Comparison of ENCODE assay signal across 11 cellular contexts in the genomic region with DNA sequence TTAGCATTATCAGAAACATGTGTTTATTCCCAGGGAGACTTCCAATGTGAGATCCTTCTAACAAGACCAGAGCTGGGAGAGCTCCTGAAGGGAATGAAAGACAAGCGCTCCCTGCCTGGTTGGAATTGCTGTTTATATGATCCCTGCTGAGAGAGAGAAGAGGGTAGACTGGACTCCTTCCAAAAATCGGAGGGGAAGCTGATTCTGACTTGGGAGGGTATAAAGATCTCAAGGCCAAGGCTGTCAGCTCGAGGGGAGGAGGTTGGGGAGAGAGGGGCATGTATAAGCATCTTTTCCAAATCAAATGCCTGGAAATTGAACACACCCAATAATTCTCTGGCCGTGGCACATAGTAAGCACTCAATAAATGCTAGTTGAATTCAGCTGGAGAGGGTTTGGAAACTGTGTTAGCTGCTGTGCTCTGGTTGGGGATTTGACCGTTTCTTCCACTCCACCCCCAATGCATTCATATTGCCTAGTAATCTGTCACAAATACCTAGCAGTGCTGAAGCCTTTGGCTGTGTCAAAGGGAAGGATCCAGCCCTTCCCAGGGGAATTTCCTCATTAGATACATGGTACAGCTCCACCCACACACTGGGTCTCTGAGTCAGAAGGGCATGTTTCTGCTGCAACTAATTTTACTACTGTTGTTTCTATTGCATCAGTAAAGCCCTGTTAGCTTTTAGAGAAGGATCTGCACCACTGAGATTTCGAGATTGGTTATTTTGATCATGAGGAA.
DNase-seq lines count a peak whose midpoint lies in the region; ATAC-seq and TF ChIP-seq lines count a peak whose summit lies in the region.
"Had no signal": no experiment of that assay in that cellular context is flagged by ENCODE, and none has a peak within 500 bp of the region (broad histone marks: within the 10 kb centered on the region; RNA-seq: fewer than 3 reads in every experiment).

No MANE protein-coding gene starts in this region.

- H3K9me3 Mint-ChIP-seq in activated CD8-positive, alpha-beta T cell treated with anti-CD3 and anti-CD28 coated beads for 36 hours: no peaks in the 10 kb centered on the region
- no peaks in the 10 kb centered on the region for H3K9me3 Mint-ChIP-seq in activated CD8-positive, alpha-beta T cell treated with anti-CD3 and anti-CD28 coated beads, Interleukin-2, amount 10 ng/mL, durations not matched to agents 7 days and 5 days (ENCODE audit: insufficient read depth)
- H3K9me3 Mint-ChIP-seq: stimulated activated naive CD8-positive, alpha-beta T cell treated with anti-CD3 and anti-CD28 coated beads, Interleukin-15, Interleukin-2, amounts not matched to agents 100 ng/mL and 50 ng/mL, for 24 hours had no signal

- no peaks in the 10 kb centered on the region for H3K36me3 ChIP-seq in colonic mucosa
- H3K36me3 ChIP-seq: BLaER1 had no signal

- H3K4me1 Mint-ChIP-seq in activated CD8-positive, alpha-beta T cell treated with anti-CD3 and anti-CD28 coated beads for 36 hours (ENCODE audit: low read depth): no peaks in the 10 kb centered on the region
- H3K4me1 Mint-ChIP-seq in activated CD8-positive, alpha-beta T cell treated with anti-CD3 and anti-CD28 coated beads, Interleukin-2, amount 10 ng/mL, durations not matched to agents 7 days and 5 days (ENCODE audit: low read depth): no peaks in the 10 kb centered on the region

- POLR2A ChIA-PET in activated CD8-positive, alpha-beta T cell treated with anti-CD3 and anti-CD28 coated beads for 36 hours (lab: Charles Lee): interaction anchor here (0.6 kb wide), 1 partner anchor 894 kb away, joined by 3 read pairs; no protein-coding TSS in a partner anchor
- POLR2A ChIA-PET in activated CD8-positive, alpha-beta T cell treated with anti-CD3 and anti-CD28 coated beads, Interleukin-2, amount 10 ng/mL, durations not matched to agents 7 days and 5 days (lab: Charles Lee): no interaction called here

- H3K4me3 Mint-ChIP-seq in activated CD8-positive, alpha-beta T cell treated with anti-CD3 and anti-CD28 coated beads for 36 hours: no peak overlapping the region
- H3K4me3 Mint-ChIP-seq in activated CD8-positive, alpha-beta T cell treated with anti-CD3 and anti-CD28 coated beads, Interleukin-2, amount 10 ng/mL, durations not matched to agents 7 days and 5 days: no peak overlapping the region
- H3K4me3 Mint-ChIP-seq: stimulated activated naive CD8-positive, alpha-beta T cell treated with anti-CD3 and anti-CD28 coated beads, Interleukin-15, Interleukin-2, amounts not matched to agents 100 ng/mL and 50 ng/mL, for 24 hours had no signal

- ATAC-seq in activated CD8-positive, alpha-beta T cell treated with anti-CD3 and anti-CD28 coated beads for 36 hours: no peak
- ATAC-seq in activated CD8-positive, alpha-beta T cell treated with anti-CD3 and anti-CD28 coated beads, Interleukin-2, amount 10 ng/mL, durations not matched to agents 7 days and 5 days: no peak
- no peak for ATAC-seq in GM18868 (IDR thresholded peaks at IDR 0.05; ENCODE audit: unreplicated experiment)

- H3K27ac Mint-ChIP-seq in activated CD8-positive, alpha-beta T cell treated with anti-CD3 and anti-CD28 coated beads for 36 hours: no peak overlapping the region
- no peak overlapping the region for H3K27ac Mint-ChIP-seq in activated CD8-positive, alpha-beta T cell treated with anti-CD3 and anti-CD28 coated beads, Interleukin-2, amount 10 ng/mL, durations not matched to agents 7 days and 5 days
- H3K27ac Mint-ChIP-seq: stimulated activated naive CD8-positive, alpha-beta T cell treated with anti-CD3 and anti-CD28 coated beads, Interleukin-15, Interleukin-2, amounts not matched to agents 100 ng/mL and 50 ng/mL, for 24 hours had no signal

- no peak overlapping the region for H3K27ac ChIP-seq in colonic mucosa
- H3K27ac ChIP-seq: BLaER1 had no signal

- H3K4me3 ChIP-seq in colonic mucosa: no peak overlapping the region
- H3K4me3 ChIP-seq: BLaER1 had no signal

- CTCF ChIA-PET in activated CD8-positive, alpha-beta T cell treated with anti-CD3 and anti-CD28 coated beads for 36 hours (lab: Charles Lee): interaction anchor here (1.1 kb wide), 1 partner anchor 115 kb away, joined by 3 read pairs; no protein-coding TSS in a partner anchor
- CTCF ChIA-PET in activated CD8-positive, alpha-beta T cell treated with anti-CD3 and anti-CD28 coated beads, Interleukin-2, amount 10 ng/mL, durations not matched to agents 7 days and 5 days (lab: Charles Lee): no interaction called here

- no peaks in the 10 kb centered on the region for H3K27me3 ChIP-seq in colonic mucosa
- H3K27me3 ChIP-seq: BLaER1 had no signal

- no peak for TF ChIP-seq CTCF in activated CD8-positive, alpha-beta T cell treated with anti-CD3 and anti-CD28 coated beads for 36 hours (IDR thresholded peaks at IDR 0.05)
- no peak for TF ChIP-seq CTCF in colonic mucosa (IDR thresholded peaks at IDR 0.05)

- no peaks in the 10 kb centered on the region for H3K9me3 ChIP-seq in colonic mucosa
- H3K9me3 ChIP-seq: BLaER1 had no signal

- peak; percentile 3 for DNase-seq in activated CD8-positive, alpha-beta T cell treated with anti-CD3 and anti-CD28 coated beads for 36 hours
- no peak for DNase-seq in activated CD8-positive, alpha-beta T cell treated with anti-CD3 and anti-CD28 coated beads, Interleukin-2, amount 10 ng/mL, durations not matched to agents 7 days and 5 days
- DNase-seq in NCI-H526 treated with DMSO at 0.1 percent for 48 hours (lab: John Stamatoyannopoulos, UW) (peak; percentile 72), fibroblast of gingiva (ENCODE audit: low read depth) (peak; percentile 54), colonic mucosa (no peak), NCI-H774 (lab: John Stamatoyannopoulos, UW) (no peak)
- DNase-seq in activated naive CD4-positive, alpha-beta T cell treated with anti-CD3 and anti-CD28 coated beads, Interleukin-2, amount 50 U/mL, for 16 hours: no peak
- DNase-seq: T1000 had no signal

- H3K27me3 Mint-ChIP-seq in activated CD8-positive, alpha-beta T cell treated with anti-CD3 and anti-CD28 coated beads for 36 hours: peaks cover 19% of the 10 kb centered on the region
- H3K27me3 Mint-ChIP-seq in activated CD8-positive, alpha-beta T cell treated with anti-CD3 and anti-CD28 coated beads, Interleukin-2, amount 10 ng/mL, durations not matched to agents 7 days and 5 days (ENCODE audit: low read depth): peaks cover 10% of the 10 kb centered on the region

- intact Hi-C loops in activated CD8-positive, alpha-beta T cell treated with anti-CD3 and anti-CD28 coated beads for 36 hours (cut with micrococcal nuclease): no loop called here
- intact Hi-C loops in colonic mucosa (cut with DNase I): no loop called here

- H3K36me3 Mint-ChIP-seq in activated CD8-positive, alpha-beta T cell treated with anti-CD3 and anti-CD28 coated beads for 36 hours (ENCODE audit: low read depth): no peaks in the 10 kb centered on the region
- no peaks in the 10 kb centered on the region for H3K36me3 Mint-ChIP-seq in activated CD8-positive, alpha-beta T cell treated with anti-CD3 and anti-CD28 coated beads, Interleukin-2, amount 10 ng/mL, durations not matched to agents 7 days and 5 days (ENCODE audit: low read depth)

- no peaks in the 10 kb centered on the region for H3K4me1 ChIP-seq in colonic mucosa

- no peak overlapping the region for H3K9ac ChIP-seq in colonic mucosa (ENCODE audit: low read depth in 2 of 2, low read length in 2 of 2)
- H3K9ac ChIP-seq: BLaER1 had no signal

Comparison
In these comparisons a context has a peak if more than half of its experiments do, and no peak if none do; other contexts are left out.
1. DNase-seq: peak in activated CD8-positive, alpha-beta T cell treated with anti-CD3 and anti-CD28 coated beads for 36 hours (single experiment), NCI-H526 treated with DMSO at 0.1 percent for 48 hours (single experiment) and fibroblast of gingiva (single experiment); none in activated CD8-positive, alpha-beta T cell treated with anti-CD3 and anti-CD28 coated beads, Interleukin-2, amount 10 ng/mL, durations not matched to agents 7 days and 5 days (single experiment), colonic mucosa (single experiment), NCI-H774 (single experiment) and activated naive CD4-positive, alpha-beta T cell treated with anti-CD3 and anti-CD28 coated beads, Interleukin-2, amount 50 U/mL, for 16 hours (single experiment).